In genomic region chr5:159826351-159827222, GRCh38 we compare ENCODE assay signal across 1 cellular context.
TF ChIP-seq lines count a peak whose summit lies in the region.

No MANE protein-coding gene starts in this region.

TF ChIP-seq in HEK293, 187 proteins besides CTCF, POLR2A, EP300 and RAD21 (continued from another document):
- peak; percentile 71; the same call in 1 of the 2 replicates for TF ChIP-seq SCRT1 (tag by site-specific recombination; IDR thresholded peaks at IDR 0.05; ENCODE audit: borderline replicate concordance)
- no peak for TF ChIP-seq TRIM28 (IDR thresholded peaks at IDR 0.05; ENCODE audit: borderline replicate concordance, low read length)
- no peak for TF ChIP-seq ZNF132 (tag by site-specific recombination; IDR thresholded peaks at IDR 0.05; ENCODE audit: borderline replicate concordance)
- no peak for TF ChIP-seq TCF7L2 (IDR thresholded peaks at IDR 0.05; ENCODE audit: borderline replicate concordance, low read depth, low read length)
- no peak for TF ChIP-seq ZNF626 (tag by site-specific recombination; IDR thresholded peaks at IDR 0.05)
- TF ChIP-seq ZNF792 (tag by site-specific recombination; IDR thresholded peaks at IDR 0.05): no peak
- TF ChIP-seq IKZF3 (tag by site-specific recombination; IDR thresholded peaks at IDR 0.05): no peak
- TF ChIP-seq YY1 (tag by site-specific recombination; IDR thresholded peaks at IDR 0.05): no peak
- TF ChIP-seq HOXD13 (CRISPR knock-in tag; IDR thresholded peaks at IDR 0.05; ENCODE audit: borderline replicate concordance): no peak
- TF ChIP-seq ZNF341 (tag by site-specific recombination; IDR thresholded peaks at IDR 0.05; ENCODE audit: low read depth): no peak
- no peak for TF ChIP-seq ZNF558 (tag by site-specific recombination; IDR thresholded peaks at IDR 0.05)
TF ChIP-seq in HEK293: peak in this region for 4.
